9 cellular contexts compared by ENCODE assay signal in the genomic region with DNA sequence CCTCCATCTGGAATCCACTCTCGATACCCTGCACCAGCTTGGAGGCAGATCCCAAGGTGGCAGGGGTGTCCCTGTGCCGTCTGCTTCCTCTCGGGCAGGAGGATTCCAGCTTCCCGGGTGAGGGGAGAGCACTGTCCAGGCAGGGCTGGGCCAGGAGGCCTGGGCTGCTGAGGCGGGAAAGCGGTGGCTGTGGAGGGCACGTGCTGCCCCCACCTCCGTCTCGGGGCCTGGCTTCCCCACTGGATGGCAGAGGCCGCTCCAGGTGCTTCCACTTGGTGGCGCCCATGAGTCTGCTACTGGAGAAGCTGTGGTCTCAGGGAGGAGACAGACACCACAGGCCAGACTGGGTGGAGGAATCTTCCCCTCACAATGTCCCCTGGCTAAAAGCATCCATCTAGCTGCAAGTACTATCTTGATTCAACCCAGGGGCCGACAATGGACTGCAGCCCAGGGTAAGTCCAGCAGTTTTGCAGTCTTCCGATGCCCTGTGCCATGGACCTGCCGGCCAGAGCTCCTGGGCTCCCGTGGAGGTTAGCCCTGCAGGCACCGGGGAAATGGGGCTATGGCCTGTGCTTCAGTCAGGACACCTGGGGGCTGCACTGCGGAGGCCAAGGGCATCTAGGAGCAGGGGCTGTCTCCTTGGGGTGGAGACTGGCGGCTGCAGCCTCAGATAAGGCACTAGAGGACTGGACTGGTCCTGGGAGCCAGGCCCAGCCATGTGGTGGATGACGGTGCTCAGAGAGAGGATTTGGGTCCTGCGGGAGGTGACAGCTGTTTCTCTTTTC. TPM values are rescaled to one million over a fixed set of nuclear protein-coding genes. Genes with fewer than 3 reads are reported as not detected.
DNase-seq lines count a peak whose midpoint lies in the region; ATAC-seq lines count a peak whose summit lies in the region.
"Had no signal": no experiment of that assay in that cellular context is flagged by ENCODE, and none has a peak within 500 bp of the region (broad histone marks: within the 10 kb centered on the region; RNA-seq: fewer than 3 reads in every experiment).

No MANE protein-coding gene starts in this region.

- no peak overlapping the region for H3K27ac Mint-ChIP-seq in activated naive CD8-positive, alpha-beta T cell treated with anti-CD3 and anti-CD28 coated beads, Interleukin-2, amount 10 ng/mL, durations not matched to agents 7 days and 5 days
- peak overlapping the region in 1 of 2 donors; percentile 59 for H3K27ac Mint-ChIP-seq in stimulated activated naive CD8-positive, alpha-beta T cell treated with anti-CD3 and anti-CD28 coated beads, Interleukin-15, amount 100 ng/mL, for 72 hours

- H3K36me3 Mint-ChIP-seq in activated naive CD8-positive, alpha-beta T cell treated with anti-CD3 and anti-CD28 coated beads, Interleukin-2, amount 10 ng/mL, durations not matched to agents 7 days and 5 days: peaks cover 7% of the 10 kb centered on the region

- peak overlapping the region; percentile 57 for H3K9ac ChIP-seq in NT2/D1 (ENCODE audit: insufficient read length, low read depth)
- H3K9ac ChIP-seq: parathyroid adenoma had no signal

- no peak overlapping the region for H3K4me3 Mint-ChIP-seq in activated naive CD8-positive, alpha-beta T cell treated with anti-CD3 and anti-CD28 coated beads, Interleukin-2, amount 10 ng/mL, durations not matched to agents 7 days and 5 days
- no peak overlapping the region for H3K4me3 Mint-ChIP-seq in stimulated activated naive CD8-positive, alpha-beta T cell treated with anti-CD3 and anti-CD28 coated beads, Interleukin-15, amount 100 ng/mL, for 72 hours

- peak; percentile 16 for ATAC-seq in activated naive CD8-positive, alpha-beta T cell treated with anti-CD3 and anti-CD28 coated beads, Interleukin-2, amount 10 ng/mL, durations not matched to agents 7 days and 5 days (ENCODE audit: low read depth)
- ATAC-seq in stimulated activated naive CD8-positive, alpha-beta T cell treated with anti-CD3 and anti-CD28 coated beads, Interleukin-15, amount 100 ng/mL, for 72 hours: peak; percentile 36
- ATAC-seq in HG03439 (IDR thresholded peaks at IDR 0.05; ENCODE audit: unreplicated experiment): no peak
- ATAC-seq in HG03095 (IDR thresholded peaks at IDR 0.05; ENCODE audit: unreplicated experiment): no peak

- peaks cover 35% of the 10 kb centered on the region for H3K36me3 ChIP-seq in NT2/D1 (ENCODE audit: insufficient read depth, insufficient read length, low read length)

- H3K27me3 ChIP-seq in NT2/D1 (ENCODE audit: insufficient read depth, insufficient read length): no peaks in the 10 kb centered on the region

- no peak overlapping the region for H3K4me3 ChIP-seq in NT2/D1 (ENCODE audit: insufficient read length, low read depth)

- POLR2A ChIA-PET in activated naive CD8-positive, alpha-beta T cell treated with anti-CD3 and anti-CD28 coated beads, Interleukin-2, amount 10 ng/mL, durations not matched to agents 7 days and 5 days (lab: Charles Lee): no interaction called here

- H3K27me3 Mint-ChIP-seq in activated naive CD8-positive, alpha-beta T cell treated with anti-CD3 and anti-CD28 coated beads, Interleukin-2, amount 10 ng/mL, durations not matched to agents 7 days and 5 days: no peaks in the 10 kb centered on the region
- no peaks in the 10 kb centered on the region for H3K27me3 Mint-ChIP-seq in stimulated activated naive CD8-positive, alpha-beta T cell treated with anti-CD3 and anti-CD28 coated beads, Interleukin-15, amount 100 ng/mL, for 72 hours

- H3K9me3 Mint-ChIP-seq in activated naive CD8-positive, alpha-beta T cell treated with anti-CD3 and anti-CD28 coated beads, Interleukin-2, amount 10 ng/mL, durations not matched to agents 7 days and 5 days: no peaks in the 10 kb centered on the region
- no peaks in the 10 kb centered on the region for H3K9me3 Mint-ChIP-seq in stimulated activated naive CD8-positive, alpha-beta T cell treated with anti-CD3 and anti-CD28 coated beads, Interleukin-15, amount 100 ng/mL, for 72 hours

- peaks cover 7% of the 10 kb centered on the region for H3K4me1 ChIP-seq in NT2/D1 (ENCODE audit: insufficient read depth, insufficient read length)
- H3K4me1 ChIP-seq: parathyroid adenoma had no signal

- H3K4me1 Mint-ChIP-seq in activated naive CD8-positive, alpha-beta T cell treated with anti-CD3 and anti-CD28 coated beads, Interleukin-2, amount 10 ng/mL, durations not matched to agents 7 days and 5 days: no peaks in the 10 kb centered on the region
- peaks cover 16% of the 10 kb centered on the region for H3K4me1 Mint-ChIP-seq in stimulated activated naive CD8-positive, alpha-beta T cell treated with anti-CD3 and anti-CD28 coated beads, Interleukin-15, amount 100 ng/mL, for 72 hours

- H3K9me3 ChIP-seq in NT2/D1 (ENCODE audit: insufficient read depth, low read length): no peaks in the 10 kb centered on the region

- DNase-seq in NCI-H1417 (lab: John Stamatoyannopoulos, UW) (peak in 2 of 3 experiments; percentile 4 to 7), NCI-H1417 treated with DMSO at 0.1 percent for 48 hours (lab: John Stamatoyannopoulos, UW) (no peak), NT2/D1 (ENCODE audit: low read depth, low spot score) (peak; percentile 35), iris pigment epithelial cell (ENCODE audit: low read depth) (peak; percentile 28)
- peak; percentile 65 for DNase-seq in activated naive CD8-positive, alpha-beta T cell treated with anti-CD3 and anti-CD28 coated beads, Interleukin-2, amount 10 ng/mL, durations not matched to agents 7 days and 5 days
- DNase-seq in stimulated activated naive CD8-positive, alpha-beta T cell treated with anti-CD3 and anti-CD28 coated beads, Interleukin-15, amount 100 ng/mL, for 72 hours: peak; percentile 31 to 48

RNA-seq across cellular contexts. Expression of a gene that starts 41.3 kb away (rescaled TPM):
- 10 to 100 TPM; 34.9 to 35.8 TPM for total RNA-seq in activated naive CD8-positive, alpha-beta T cell treated with anti-CD3 and anti-CD28 coated beads, Interleukin-2, amount 10 ng/mL, durations not matched to agents 7 days and 5 days

Comparison
In these comparisons a context has a peak if more than half of its experiments do, and no peak if none do; other contexts are left out.
1. ATAC-seq: peak in activated naive CD8-positive, alpha-beta T cell treated with anti-CD3 and anti-CD28 coated beads, Interleukin-2, amount 10 ng/mL, durations not matched to agents 7 days and 5 days (single experiment) and stimulated activated naive CD8-positive, alpha-beta T cell treated with anti-CD3 and anti-CD28 coated beads, Interleukin-15, amount 100 ng/mL, for 72 hours (single experiment); none in HG03439 (single experiment) and HG03095 (single experiment).